ENCODE assay signal across 1 cellular context in genomic region chr20:37615507-37616425, GRCh38.
TF ChIP-seq lines count a peak whose summit lies in the region.

No MANE protein-coding gene starts in this region.

TF ChIP-seq in GM23338, 12 proteins besides CTCF, POLR2A, EP300 and RAD21 (continued from another document):
- no peak for TF ChIP-seq ZNF462 (CRISPR knock-in tag; IDR thresholded peaks at IDR 0.05)
- TF ChIP-seq EZH2phosphoT487 (IDR thresholded peaks at IDR 0.05; ENCODE audit: unreplicated experiment), result no peak
